ENCODE assay signal across 1 cellular context in genomic region chr6:158818008-158818579, GRCh38.
TF ChIP-seq lines count a peak whose summit lies in the region.

No MANE protein-coding gene starts in this region.

TF ChIP-seq in HepG2, 621 proteins besides CTCF, POLR2A, EP300 and RAD21 (continued from another document and continues in another):
- TF ChIP-seq UBTF (CRISPR knock-in tag; IDR thresholded peaks at IDR 0.05) (peak; percentile 64), RCOR2 (CRISPR knock-in tag; IDR thresholded peaks at IDR 0.05) (no peak), DDIT3 (CRISPR knock-in tag; IDR thresholded peaks at IDR 0.05) (no peak), ISL2 (CRISPR knock-in tag; IDR thresholded peaks at IDR 0.05) (no peak), CENPBD1 (CRISPR knock-in tag; IDR thresholded peaks at IDR 0.05; ENCODE audit: borderline replicate concordance, low read depth) (no peak), GFI1 (CRISPR knock-in tag; IDR thresholded peaks at IDR 0.05; ENCODE audit: borderline replicate concordance) (no peak), MNT (IDR thresholded peaks at IDR 0.05) (no peak), ISX (CRISPR knock-in tag; conservative IDR thresholded peaks at IDR 0.05) (no peak), THAP9 (CRISPR knock-in tag; IDR thresholded peaks at IDR 0.05; ENCODE audit: borderline replicate concordance) (no peak), SRSF9 (IDR thresholded peaks at IDR 0.05; ENCODE audit: borderline replicate concordance, insufficient read depth, low read depth, low read length, poor library complexity, severe bottlenecking) (no peak), BRF2 (CRISPR knock-in tag; IDR thresholded peaks at IDR 0.05) (no peak), ZNF550 (CRISPR knock-in tag; IDR thresholded peaks at IDR 0.05; ENCODE audit: borderline replicate concordance) (no peak), SIN3A (IDR thresholded peaks at IDR 0.05; ENCODE audit: borderline replicate concordance, low read depth, low read length) (no peak), ZFP36 (IDR thresholded peaks at IDR 0.05; ENCODE audit: borderline replicate concordance, low read depth, low read length, partially characterized antibody) (no peak), ZNF530 (CRISPR knock-in tag; IDR thresholded peaks at IDR 0.05; ENCODE audit: low read depth) (no peak), SAFB2 (CRISPR knock-in tag; IDR thresholded peaks at IDR 0.05; ENCODE audit: borderline replicate concordance, low read depth) (no peak), MIER2 (CRISPR knock-in tag; IDR thresholded peaks at IDR 0.05) (no peak), GMEB1 (CRISPR knock-in tag; IDR thresholded peaks at IDR 0.05; ENCODE audit: borderline replicate concordance) (no peak), NCOA5 (CRISPR knock-in tag; IDR thresholded peaks at IDR 0.05) (no peak), POLR2G (IDR thresholded peaks at IDR 0.05; ENCODE audit: low read depth, low read length) (peak; percentile 96), ZNF329 (CRISPR knock-in tag; IDR thresholded peaks at IDR 0.05; ENCODE audit: low read depth) (0 out of 2 replicates have a peak, but pooled peaks have one; percentile 42), ZNF382 (CRISPR knock-in tag; IDR thresholded peaks at IDR 0.05; ENCODE audit: borderline replicate concordance) (no peak), NKX3-1 (CRISPR knock-in tag; IDR thresholded peaks at IDR 0.05) (no peak), ZNF564 (CRISPR knock-in tag; IDR thresholded peaks at IDR 0.05) (peak; percentile 43; the same call in 1 of the 2 replicates), ZMAT5 (CRISPR knock-in tag; IDR thresholded peaks at IDR 0.05; ENCODE audit: borderline replicate concordance, low read depth) (no peak), SRSF1 (optimal IDR thresholded peaks at IDR 0.05; ENCODE audit: low read depth, low read length) (peak; percentile 64), NAIF1 (CRISPR knock-in tag; IDR thresholded peaks at IDR 0.05; ENCODE audit: borderline replicate concordance) (no peak), ZNF605 (CRISPR knock-in tag; IDR thresholded peaks at IDR 0.05) (no peak), ELK4 (CRISPR knock-in tag; IDR thresholded peaks at IDR 0.05; ENCODE audit: borderline replicate concordance) (no peak), JARID2 (CRISPR knock-in tag; IDR thresholded peaks at IDR 0.05; ENCODE audit: insufficient replicate concordance) (no peak), CCAR2 (optimal IDR thresholded peaks at IDR 0.05; ENCODE audit: low read depth, low read length) (no peak), IRX3 (CRISPR knock-in tag; IDR thresholded peaks at IDR 0.05; ENCODE audit: borderline replicate concordance, low read depth) (no peak), ZNF607 (CRISPR knock-in tag; IDR thresholded peaks at IDR 0.05; ENCODE audit: borderline replicate concordance) (0 out of 2 replicates have a peak, but pooled peaks have one; percentile 32), MXD1 (CRISPR knock-in tag; IDR thresholded peaks at IDR 0.05) (0 out of 2 replicates have a peak, but pooled peaks have one; percentile 41), ZNF143 (CRISPR knock-in tag; IDR thresholded peaks at IDR 0.05) (no peak), ZMYM4 (CRISPR knock-in tag; IDR thresholded peaks at IDR 0.05) (0 out of 2 replicates have a peak, but pooled peaks have one; percentile 32), ZBTB1 (CRISPR knock-in tag; IDR thresholded peaks at IDR 0.05; ENCODE audit: borderline replicate concordance) (peak; percentile 49; the same call in 1 of the 2 replicates), WIZ (CRISPR knock-in tag; IDR thresholded peaks at IDR 0.05) (no peak), ATF7-NPFF (CRISPR knock-in tag; IDR thresholded peaks at IDR 0.05; ENCODE audit: low read depth) (peak; percentile 72; the same call in 1 of the 2 replicates), THAP11 (CRISPR knock-in tag; IDR thresholded peaks at IDR 0.05) (peak; percentile 39; the same call in 1 of the 2 replicates), MBNL3 (CRISPR knock-in tag; conservative IDR thresholded peaks at IDR 0.05) (no peak), NR2F1 (CRISPR knock-in tag; IDR thresholded peaks at IDR 0.05) (no peak), MTF2 (CRISPR knock-in tag; IDR thresholded peaks at IDR 0.05; ENCODE audit: borderline replicate concordance) (no peak), ZNF589 (CRISPR knock-in tag; conservative IDR thresholded peaks at IDR 0.05) (no peak), FOXM1 (CRISPR knock-in tag; IDR thresholded peaks at IDR 0.05) (no peak), SP1 (IDR thresholded peaks at IDR 0.05) (no peak), SP1 (CRISPR knock-in tag; IDR thresholded peaks at IDR 0.05) (peak; percentile 47; the same call in 1 of the 2 replicates), ZIK1 (CRISPR knock-in tag; IDR thresholded peaks at IDR 0.05; ENCODE audit: borderline replicate concordance, low read depth) (no peak; the same call in 1 of the 2 replicates), HIC2 (CRISPR knock-in tag; IDR thresholded peaks at IDR 0.05; ENCODE audit: low read depth) (0 out of 2 replicates have a peak, but pooled peaks have one; percentile 15), ZNF44 (CRISPR knock-in tag; IDR thresholded peaks at IDR 0.05) (no peak), CENPT (CRISPR knock-in tag; IDR thresholded peaks at IDR 0.05; ENCODE audit: low read depth) (0 out of 2 replicates have a peak, but pooled peaks have one; percentile 36), ZSCAN21 (CRISPR knock-in tag; IDR thresholded peaks at IDR 0.05; ENCODE audit: borderline replicate concordance) (peak; percentile 85)
